ENCODE assay signal across 8 cellular contexts in genomic region chr2:114331934-114332333, GRCh38.
"Had no signal": no experiment of that assay in that cellular context is flagged by ENCODE, and none has a peak within 500 bp of the region (broad histone marks: within the 10 kb centered on the region; RNA-seq: fewer than 3 reads in every experiment).

No MANE protein-coding gene starts in this region.

- H3K9ac ChIP-seq: KMS-11 had no signal

- H3K4me2 ChIP-seq: KMS-11 had no signal

- DNase-seq: GOT3, H9, HCEC 1CT, Karpas-422, KBM-7 had no signal

- H3K4me1 Mint-ChIP-seq: H9 had no signal

- H3K27ac ChIP-seq: KMS-11 had no signal

- FAIRE-seq: H54, HTR-8/SVneo had no signal

- H3K4me3 Mint-ChIP-seq: H9 had no signal

- H3K27ac Mint-ChIP-seq: H9 had no signal
